In genomic region chr17:6752068-6752909, GRCh38 we compare ENCODE assay signal across 8 cellular contexts. TPM values are rescaled to one million over a fixed set of nuclear protein-coding genes. Genes with fewer than 3 reads are reported as not detected.
DNase-seq lines count a peak whose midpoint lies in the region; ATAC-seq and TF ChIP-seq lines count a peak whose summit lies in the region.

No MANE protein-coding gene starts in this region.

- no peaks in the 10 kb centered on the region for H3K9me3 Mint-ChIP-seq in stimulated activated naive CD8-positive, alpha-beta T cell treated with anti-CD3 and anti-CD28 coated beads, Interleukin-15, Interleukin-2, amounts not matched to agents 100 ng/mL and 50 ng/mL, for 24 hours

- H3K27ac ChIP-seq in hepatocyte = peak overlapping the region; percentile 89

- DNase-seq in stimulated activated naive CD8-positive, alpha-beta T cell treated with anti-CD3 and anti-CD28 coated beads, Interleukin-15, Interleukin-2, amounts not matched to agents 100 U/mL and 50 U/mL, for 24 hours = no peak
- peak; percentile 100 for DNase-seq in amniotic epithelial cell (ENCODE audit: low read depth)
- peak; percentile 63 for DNase-seq in hepatocyte (ENCODE audit: low spot score)
- DNase-seq in skeletal muscle cell (ENCODE audit: low read depth) = peak; percentile 99
- DNase-seq in SHP77 treated with DMSO at 0.1 percent for 48 hours (lab: John Stamatoyannopoulos, UW) = no peak
- no peak for DNase-seq in stimulated activated CD4-positive, alpha-beta T cell treated with anti-CD3 and anti-CD28 coated beads, Interleukin-15, amount 100 ng/mL, for 24 hours

- no peak for TF ChIP-seq CTCF in hepatocyte (IDR thresholded peaks at IDR 0.05; ENCODE audit: poor library complexity)

- no peaks in the 10 kb centered on the region for H3K36me3 ChIP-seq in hepatocyte (replicated peaks; ENCODE audit: insufficient read depth, low read depth)

- no peaks in the 10 kb centered on the region for H4K20me1 ChIP-seq in hepatocyte (ENCODE audit: insufficient read depth, poor library complexity, severe bottlenecking)

- peaks cover 11% of the 10 kb centered on the region for H3K4me1 ChIP-seq in hepatocyte (ENCODE audit: insufficient read depth)

- H3K4me3 ChIP-seq in hepatocyte (no peak overlapping the region), skeletal muscle cell (ENCODE audit: low read depth, low read length) (no peak overlapping the region)

- no peaks in the 10 kb centered on the region for H3K9me2 ChIP-seq in hepatocyte (replicated peaks; ENCODE audit: insufficient read depth)

- no peaks in the 10 kb centered on the region for H3K36me3 Mint-ChIP-seq in stimulated activated naive CD8-positive, alpha-beta T cell treated with anti-CD3 and anti-CD28 coated beads, Interleukin-15, Interleukin-2, amounts not matched to agents 100 ng/mL and 50 ng/mL, for 24 hours (ENCODE audit: low read depth)

- WGBS in hepatocyte (ENCODE audit: low lambda C conversion rate, missing lambda C conversion rate) = 64% methylated on average over 7 of the region's 7 CpGs

- no peaks in the 10 kb centered on the region for H3K27me3 ChIP-seq in hepatocyte

- H3K27ac Mint-ChIP-seq in stimulated activated naive CD8-positive, alpha-beta T cell treated with anti-CD3 and anti-CD28 coated beads, Interleukin-15, Interleukin-2, amounts not matched to agents 100 ng/mL and 50 ng/mL, for 24 hours = peak overlapping the region; percentile 64

- H3K4me1 Mint-ChIP-seq in stimulated activated naive CD8-positive, alpha-beta T cell treated with anti-CD3 and anti-CD28 coated beads, Interleukin-15, Interleukin-2, amounts not matched to agents 100 ng/mL and 50 ng/mL, for 24 hours (ENCODE audit: low read depth) = peaks cover 45% of the 10 kb centered on the region

- H2AFZ ChIP-seq in hepatocyte = peak overlapping the region; percentile 40

- no peak for ATAC-seq in stimulated activated naive CD8-positive, alpha-beta T cell treated with anti-CD3 and anti-CD28 coated beads, Interleukin-15, Interleukin-2, amounts not matched to agents 100 U/mL and 50 U/mL, for 24 hours
- no peak for ATAC-seq in GM21447 (IDR thresholded peaks at IDR 0.05; ENCODE audit: unreplicated experiment)

- no peaks in the 10 kb centered on the region for H3K9me3 ChIP-seq in hepatocyte (ENCODE audit: low read depth)

- no peaks in the 10 kb centered on the region for H3K79me2 ChIP-seq in hepatocyte

- no peaks in the 10 kb centered on the region for H3K27me3 Mint-ChIP-seq in stimulated activated naive CD8-positive, alpha-beta T cell treated with anti-CD3 and anti-CD28 coated beads, Interleukin-15, Interleukin-2, amounts not matched to agents 100 ng/mL and 50 ng/mL, for 24 hours

- peak overlapping the region; percentile 17 for H3K4me2 ChIP-seq in hepatocyte

- H3K4me3 Mint-ChIP-seq in stimulated activated naive CD8-positive, alpha-beta T cell treated with anti-CD3 and anti-CD28 coated beads, Interleukin-15, Interleukin-2, amounts not matched to agents 100 ng/mL and 50 ng/mL, for 24 hours = no peak overlapping the region

RNA-seq across cellular contexts. Expression of gene XAF1, which starts 3.6 kb away (rescaled TPM):
- total RNA-seq in hepatocyte = 3.3 and 4.1 TPM in 2 replicates
- 1.2 and 1.9 TPM in 2 replicates for polyA plus RNA-seq in hepatocyte

RNA-seq across cellular contexts. Expression of gene FBXO39, which starts 23.7 kb away (rescaled TPM):
- total RNA-seq in hepatocyte = not detected in 2 replicates
- 0.28 TPM in 1 of 2 replicates, not detected in the other for polyA plus RNA-seq in hepatocyte

RNA-seq across cellular contexts. Expression of gene SLC13A5, which starts 39.1 kb away (rescaled TPM):
- 15.2 and 18.5 TPM in 2 replicates for total RNA-seq in hepatocyte
- 7.3 and 7.5 TPM in 2 replicates for polyA plus RNA-seq in hepatocyte

Comparison
In these comparisons a context has a peak if more than half of its experiments do, and no peak if none do; other contexts are left out.
1. DNase-seq: peak in amniotic epithelial cell (single experiment), hepatocyte (single experiment) and skeletal muscle cell (single experiment); none in stimulated activated naive CD8-positive, alpha-beta T cell treated with anti-CD3 and anti-CD28 coated beads, Interleukin-15, Interleukin-2, amounts not matched to agents 100 U/mL and 50 U/mL, for 24 hours (single experiment), SHP77 treated with DMSO at 0.1 percent for 48 hours (single experiment) and stimulated activated CD4-positive, alpha-beta T cell treated with anti-CD3 and anti-CD28 coated beads, Interleukin-15, amount 100 ng/mL, for 24 hours (single experiment).